8 cellular contexts compared by ENCODE assay signal in genomic region chr6:64973142-64973541, GRCh38.
"Had no signal": no experiment of that assay in that cellular context is flagged by ENCODE, and none has a peak within 500 bp of the region (broad histone marks: within the 10 kb centered on the region; RNA-seq: fewer than 3 reads in every experiment).

No MANE protein-coding gene starts in this region.

- DNase-seq: GDM1, GF-D8 had no signal

- ATAC-seq: GM12878 had no signal

- FAIRE-seq: G401.6, GM12878, GM12891, GM12892, GM18507, GM19239 had no signal

- H3K4me3 ChIP-seq: GM12878 had no signal
